Comparison of ENCODE assay signal across 8 cellular contexts in genomic region chr12:56160160-56160763, GRCh38. TPM values are rescaled to one million over a fixed set of nuclear protein-coding genes. Genes with fewer than 3 reads are reported as not detected.
DNase-seq lines count a peak whose midpoint lies in the region; ATAC-seq and TF ChIP-seq lines count a peak whose summit lies in the region.

No MANE protein-coding gene starts in this region.

- H3K4me1 ChIP-seq in BLaER1 (peaks cover 47% of the 10 kb centered on the region), PC-3 (ENCODE audit: insufficient read depth, low read length) (peaks cover 26% of the 10 kb centered on the region), iPS-15b (ENCODE audit: control insufficient read depth, insufficient read depth, low read length) (peaks cover 21% of the 10 kb centered on the region)

- H3K9me3 ChIP-seq in BLaER1, result no peaks in the 10 kb centered on the region
- no peaks in the 10 kb centered on the region for H3K9me3 ChIP-seq in PC-3 (ENCODE audit: low read length)
- no peaks in the 10 kb centered on the region for H3K9me3 ChIP-seq in iPS-15b (ENCODE audit: control insufficient read depth, insufficient read depth, low read length)

- CTCF ChIA-PET in PC-3 (lab: Charles Lee), result no interaction called here

- H3K4me3 ChIP-seq in BLaER1 (peak overlapping the region; percentile 94), PC-3 (ENCODE audit: low read length) (peak overlapping the region; percentile 76), iPS-15b (ENCODE audit: low read depth, low read length) (peak overlapping the region; percentile 98)

- H3K9me2 ChIP-seq in PC-3 (replicated peaks; ENCODE audit: low read length), result no peaks in the 10 kb centered on the region

- no TSS peak for BruUV-seq in PC-3 (replicated peaks; lab: Mats Ljungman, UMichigan)

- H3K4me2 ChIP-seq in BLaER1 (peak overlapping the region; percentile 95), PC-3 (ENCODE audit: low read length) (peak overlapping the region; percentile 97)

- TF ChIP-seq CTCF in PC-3 (conservative IDR thresholded peaks at IDR 0.05; ENCODE audit: low read depth, low read length), result no peak

- peak overlapping the region; percentile 93 for H3K27ac ChIP-seq in BLaER1
- no peak overlapping the region for H3K27ac ChIP-seq in PC-3 (ENCODE audit: low read length)

- peak; percentile 8; the same call in 1 of the 2 replicates for ATAC-seq in PC-3

- H3K36me3 ChIP-seq in BLaER1 (peaks cover 70% of the 10 kb centered on the region), PC-3 (ENCODE audit: low read depth, low read length) (peaks cover 44% of the 10 kb centered on the region), iPS-15b (ENCODE audit: control insufficient read depth, insufficient read depth, low read length) (peaks cover 57% of the 10 kb centered on the region)

- POLR2A ChIA-PET in PC-3 (lab: Charles Lee; ENCODE audit: unreplicated experiment), result interaction anchor here (1.2 kb wide), 1 partner anchor 32 kb away, joined by 4 read pairs; the partner anchor contains the start of gene ESYT1

- DNase-seq in PC-3 (peak; percentile 28), activated gamma-delta T cell treated with Interleukin-2 at 50 U/mL for 16 hours (peak; percentile 57), DMS 273 (lab: John Stamatoyannopoulos, UW; ENCODE audit: unreplicated experiment) (no peak), NCI-H1048 (lab: John Stamatoyannopoulos, UW) (no peak), erythroblast (lab: John Stamatoyannopoulos, UW) (no peak)
- peak; percentile 54 to 67 for DNase-seq in stimulated activated CD4-positive, alpha-beta T cell treated with anti-CD3 and anti-CD28 coated beads, Interleukin-2, amount 100 ng/mL, for 24 hours

- peaks cover 9% of the 10 kb centered on the region for H3F3A ChIP-seq in PC-3 (ENCODE audit: low read length, unreplicated experiment)

- H2AFZ ChIP-seq in PC-3 (ENCODE audit: low read length), result no peak overlapping the region

- no peak for TF ChIP-seq POLR2A in erythroblast (IDR thresholded peaks at IDR 0.05; ENCODE audit: low read length)

- peaks cover 38% of the 10 kb centered on the region for H3K79me2 ChIP-seq in PC-3 (ENCODE audit: low read length)

- peaks cover 63% of the 10 kb centered on the region for H4K20me1 ChIP-seq in BLaER1
- H4K20me1 ChIP-seq in PC-3 (ENCODE audit: low read length), result peaks cover 34% of the 10 kb centered on the region

- H3K27me3 ChIP-seq in BLaER1, result no peaks in the 10 kb centered on the region
- no peaks in the 10 kb centered on the region for H3K27me3 ChIP-seq in PC-3 (ENCODE audit: low read length)
- H3K27me3 ChIP-seq in iPS-15b (ENCODE audit: control insufficient read depth, insufficient read depth, low read length), result no peaks in the 10 kb centered on the region

- H3K9ac ChIP-seq in BLaER1, result peak overlapping the region; percentile 98
- H3K9ac ChIP-seq in PC-3 (ENCODE audit: low read length), result peak overlapping the region; percentile 90; the same call in 1 of the 2 replicates
- H3K9ac ChIP-seq in iPS-15b (ENCODE audit: low read depth, low read length), result peak overlapping the region; percentile 8

- intact Hi-C loops in PC-3 (cut with micrococcal nuclease), result no loop called here

RNA-seq across cellular contexts. Expression of gene MYL6, which starts 2.1 kb away (rescaled TPM):
- total RNA-seq in PC-3 (2014; rRNA removed), result 1,385 and 1,597 TPM in 2 replicates

RNA-seq across cellular contexts. Expression of gene MYL6B, which starts 7.9 kb away (rescaled TPM):
- total RNA-seq in PC-3 (2014; rRNA removed), result 153 and 178 TPM in 2 replicates

RNA-seq across cellular contexts. Expression of gene SMARCC2, which starts 29.0 kb away (rescaled TPM):
- 38.4 and 39.4 TPM in 2 replicates for total RNA-seq in PC-3 (2014; rRNA removed)

RNA-seq across cellular contexts. Expression of gene ESYT1, which starts 32.2 kb away (rescaled TPM):
- total RNA-seq in PC-3 (2014; rRNA removed), result 120 and 176 TPM in 2 replicates

RNA-seq across cellular contexts. Expression of gene ZC3H10, which starts 42.2 kb away (rescaled TPM):
- total RNA-seq in PC-3 (2014; rRNA removed), result 4.8 and 5.6 TPM in 2 replicates

Comparison
In these comparisons a context has a peak if more than half of its experiments do, and no peak if none do; other contexts are left out.
1. H3K9ac ChIP-seq: peak in every context shown above with its lines; median percentile 98 in BLaER1; 90 in PC-3; 8 in iPS-15b.
2. DNase-seq: peak in PC-3 (single experiment), activated gamma-delta T cell treated with Interleukin-2 at 50 U/mL for 16 hours (single experiment) and stimulated activated CD4-positive, alpha-beta T cell treated with anti-CD3 and anti-CD28 coated beads, Interleukin-2, amount 100 ng/mL, for 24 hours (2 of 2); none in DMS 273 (single experiment), NCI-H1048 (single experiment) and erythroblast (0 of 2).
3. Peak in every context shown above with its lines, with median percentiles within 50 percentile points of each other: H3K4me3 ChIP-seq.